Comparison of ENCODE assay signal across 8 cellular contexts in genomic region chr9:108057421-108058136, GRCh38.
DNase-seq lines count a peak whose midpoint lies in the region; ATAC-seq, FAIRE-seq and TF ChIP-seq lines count a peak whose summit lies in the region.

No MANE protein-coding gene starts in this region.

- DNase-seq in EH (ENCODE audit: low read depth) (peak; percentile 97), RPMI7951 (ENCODE audit: low read depth) (peak; percentile 97), fibroblast of mammary gland (ENCODE audit: low read depth) (peak; percentile 98), pancreas (no peak), coronary artery (ENCODE audit: low spot score) (no peak), H7 (no peak), occipital lobe (lab: John Stamatoyannopoulos, UW) (no peak)
- DNase-seq in stimulated activated CD4-positive, alpha-beta T cell treated with anti-CD3 and anti-CD28 coated beads, Interleukin-1b, Interleukin-23, amount 100 ng/mL, for 48 hours: no peak

- intact Hi-C loops in pancreas (cut with DNase I): no loop called here

- no peaks in the 10 kb centered on the region for H3K9me3 ChIP-seq in pancreas

- H3K4me1 ChIP-seq in pancreas: peaks cover 0 to 8% (median 5%) of the 10 kb centered on the region in 3 donors

- peak in 3 of 4 donors; percentile 39 to 74 (median 65) for ATAC-seq in pancreas

- H3K27ac ChIP-seq in pancreas (no peak overlapping the region), coronary artery (peak overlapping the region in 1 of 2 donors; percentile 39)

- H3K4me3 ChIP-seq in fibroblast of mammary gland (ENCODE audit: control insufficient read depth, low read depth, low read length): no peak overlapping the region
- H3K4me3 ChIP-seq in pancreas: no peak overlapping the region
- no peak overlapping the region for H3K4me3 ChIP-seq in coronary artery
- H3K4me3 ChIP-seq in H7 (ENCODE audit: insufficient read depth, low read depth, low read length): no peak overlapping the region

- TF ChIP-seq CTCF in fibroblast of mammary gland (conservative IDR thresholded peaks at IDR 0.05; ENCODE audit: control insufficient read depth, insufficient read depth, low read depth, low read length) (no peak), pancreas (IDR thresholded peaks at IDR 0.05) (no peak), coronary artery (IDR thresholded peaks at IDR 0.05) (no peak)

- 65 to 73% methylated on average over 7 of the region's 7 CpGs for WGBS in pancreas, 2 donors

- H3K27me3 ChIP-seq in pancreas: peaks cover 0 to 2% (median 0%) of the 10 kb centered on the region in 4 donors
- no peaks in the 10 kb centered on the region; the same call in 1 of the 2 replicates for H3K27me3 ChIP-seq in H7 (ENCODE audit: control insufficient read depth, insufficient read depth, low read length)

- no peak for FAIRE-seq in pancreas (lab: Jason Lieb, UNC)

- H3K36me3 ChIP-seq in pancreas (no peaks in the 10 kb centered on the region), H7 (replicated peaks; ENCODE audit: control insufficient read depth, insufficient read depth, low read length) (no peaks in the 10 kb centered on the region)

Comparison
In these comparisons a context has a peak if more than half of its experiments do, and no peak if none do; other contexts are left out.
1. DNase-seq: peak in EH (single experiment), RPMI7951 (single experiment) and fibroblast of mammary gland (single experiment); none in pancreas (0 of 6), coronary artery (single experiment), H7 (single experiment), occipital lobe (single experiment) and stimulated activated CD4-positive, alpha-beta T cell treated with anti-CD3 and anti-CD28 coated beads, Interleukin-1b, Interleukin-23, amount 100 ng/mL, for 48 hours (single experiment).